In the genomic region with DNA sequence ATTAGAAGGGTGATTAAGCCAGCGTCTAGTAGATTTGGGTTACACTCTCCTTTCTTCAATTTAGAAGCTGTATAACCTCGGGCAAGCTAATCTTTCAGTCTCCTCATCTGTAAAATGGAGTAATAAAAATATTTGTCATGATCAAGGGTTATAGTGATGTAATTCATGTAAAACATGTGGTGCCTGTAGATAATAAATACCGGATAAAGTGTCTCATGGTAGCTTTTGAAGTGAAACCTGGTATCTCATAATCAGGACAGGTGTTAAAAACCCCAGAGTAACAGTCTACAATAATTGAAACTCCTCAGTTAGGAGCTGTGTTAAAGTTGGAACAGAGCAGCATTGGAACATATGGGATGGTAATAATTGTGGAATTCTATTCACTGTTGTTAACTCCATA, we compare ENCODE assay signal across 9 cellular contexts. TPM values are rescaled to one million over a fixed set of nuclear protein-coding genes. Genes with fewer than 3 reads are reported as not detected.
DNase-seq lines count a peak whose midpoint lies in the region; ATAC-seq, FAIRE-seq and TF ChIP-seq lines count a peak whose summit lies in the region.
"Had no signal": no experiment of that assay in that cellular context is flagged by ENCODE, and none has a peak within 500 bp of the region (broad histone marks: within the 10 kb centered on the region; RNA-seq: fewer than 3 reads in every experiment).

No MANE protein-coding gene starts in this region.

- peaks cover 16% of the 10 kb centered on the region for H3K27me3 Mint-ChIP-seq in GM23338 (ENCODE audit: insufficient read depth, low read depth, poor library complexity)
- H3K27me3 Mint-ChIP-seq in activated CD8-positive, alpha-beta T cell treated with anti-CD3 and anti-CD28 coated beads, Interleukin-2, amount 10 ng/mL, durations not matched to agents 7 days and 5 days (ENCODE audit: low read depth): peaks cover 2% of the 10 kb centered on the region
- H3K27me3 Mint-ChIP-seq in natural killer cell treated with Interleukin-12 subunit alpha and Interleukin-12 subunit beta and Interleukin-15 and Interleukin-18, amount 100 ng/mL, for 72 hours: no peaks in the 10 kb centered on the region

- peaks cover 5% of the 10 kb centered on the region for H3K9me3 Mint-ChIP-seq in GM23338
- no peaks in the 10 kb centered on the region for H3K9me3 Mint-ChIP-seq in activated CD8-positive, alpha-beta T cell treated with anti-CD3 and anti-CD28 coated beads, Interleukin-2, amount 10 ng/mL, durations not matched to agents 7 days and 5 days (ENCODE audit: insufficient read depth)
- no peaks in the 10 kb centered on the region for H3K9me3 Mint-ChIP-seq in natural killer cell treated with Interleukin-12 subunit alpha and Interleukin-12 subunit beta and Interleukin-15 and Interleukin-18, amount 100 ng/mL, for 72 hours
- H3K9me3 Mint-ChIP-seq: HFFc6 had no signal

- FAIRE-seq in kidney (lab: Jason Lieb, UNC): no peak

- 0 out of 2 replicates have a peak overlapping the region, but pooled peaks have one; percentile 3 for H2AFZ ChIP-seq in GM23338

- H3K36me3 ChIP-seq in GM23338 (ENCODE audit: insufficient read depth) (no peaks in the 10 kb centered on the region), kidney (ENCODE audit: control insufficient read depth in 1 of 2, insufficient read depth in 2 of 2, low read length in 2 of 2) (no peaks in the 10 kb centered on the region)

- intact Hi-C loops in kidney (cut with DNase I): no loop called here

- H3K4me2 ChIP-seq in GM23338: peak overlapping the region; percentile 43; the same call in 1 of the 2 replicates
- H3K4me2 ChIP-seq: hepatocyte had no signal

- POLR2A ChIA-PET in activated CD8-positive, alpha-beta T cell treated with anti-CD3 and anti-CD28 coated beads, Interleukin-2, amount 10 ng/mL, durations not matched to agents 7 days and 5 days (lab: Charles Lee): interaction anchor here (1.1 to 3.9 kb wide), 4 partner anchors 12 to 139 kb away, joined by 3 to 20 read pairs (median 6); partner anchors contain the start of genes CCDC32 and RPUSD2

- H3K4me3 ChIP-seq in GM23338 (no peak overlapping the region), kidney (ENCODE audit: low read length in 2 of 2) (peak overlapping the region in 1 of 2 donors; percentile 77)

- no peak overlapping the region for H3K4me3 Mint-ChIP-seq in GM23338
- H3K4me3 Mint-ChIP-seq in activated CD8-positive, alpha-beta T cell treated with anti-CD3 and anti-CD28 coated beads, Interleukin-2, amount 10 ng/mL, durations not matched to agents 7 days and 5 days: peak overlapping the region; percentile 87
- peak overlapping the region; percentile 21 for H3K4me3 Mint-ChIP-seq in natural killer cell treated with Interleukin-12 subunit alpha and Interleukin-12 subunit beta and Interleukin-15 and Interleukin-18, amount 100 ng/mL, for 72 hours

- no peaks in the 10 kb centered on the region; the same call in 1 of the 2 replicates for H4K20me1 ChIP-seq in GM23338 (replicated peaks; ENCODE audit: insufficient read depth)

- peaks cover 7% of the 10 kb centered on the region; the same call in 1 of the 2 replicates for H3F3A ChIP-seq in GM23338 (replicated peaks; ENCODE audit: low read depth)

- H3K27ac ChIP-seq in GM23338 (ENCODE audit: low read depth) (no peak overlapping the region), kidney (ENCODE audit: low read depth in 2 of 2, low read length in 2 of 2) (no peak overlapping the region)

- H3K36me3 Mint-ChIP-seq in GM23338 (ENCODE audit: low read depth): peaks cover 3% of the 10 kb centered on the region; the same call in 1 of the 3 replicates
- H3K36me3 Mint-ChIP-seq in activated CD8-positive, alpha-beta T cell treated with anti-CD3 and anti-CD28 coated beads, Interleukin-2, amount 10 ng/mL, durations not matched to agents 7 days and 5 days (ENCODE audit: low read depth): peaks cover 16% of the 10 kb centered on the region
- H3K36me3 Mint-ChIP-seq in natural killer cell treated with Interleukin-12 subunit alpha and Interleukin-12 subunit beta and Interleukin-15 and Interleukin-18, amount 100 ng/mL, for 72 hours: no peaks in the 10 kb centered on the region

- no peaks in the 10 kb centered on the region for H3K9me2 ChIP-seq in GM23338 (ENCODE audit: insufficient read depth)

- TF ChIP-seq CTCF in GM23338 (conservative IDR thresholded peaks at IDR 0.05; ENCODE audit: low read depth in 2 of 2): no peak
- no peak for TF ChIP-seq CTCF in kidney (IDR thresholded peaks at IDR 0.05; ENCODE audit: borderline replicate concordance, extremely low read depth, insufficient read depth)

- peaks cover 17% of the 10 kb centered on the region for H3K4me1 ChIP-seq in GM23338 (ENCODE audit: insufficient read depth)
- H3K4me1 ChIP-seq in kidney (ENCODE audit: control insufficient read depth in 1 of 2, insufficient read depth in 1 of 2, low read depth in 1 of 2, low read length in 2 of 2): no peaks in the 10 kb centered on the region

- ATAC-seq in GM23338: no peak
- no peak for ATAC-seq in activated CD8-positive, alpha-beta T cell treated with anti-CD3 and anti-CD28 coated beads, Interleukin-2, amount 10 ng/mL, durations not matched to agents 7 days and 5 days
- no peak for ATAC-seq in natural killer cell treated with Interleukin-12 subunit alpha and Interleukin-12 subunit beta and Interleukin-15 and Interleukin-18, amount 100 ng/mL, for 72 hours
- ATAC-seq in GM19455 (IDR thresholded peaks at IDR 0.05; ENCODE audit: unreplicated experiment): no peak
- ATAC-seq in GM19023 (IDR thresholded peaks at IDR 0.05; ENCODE audit: unreplicated experiment): no peak

- H3K27ac Mint-ChIP-seq in GM23338: no peak overlapping the region
- H3K27ac Mint-ChIP-seq in activated CD8-positive, alpha-beta T cell treated with anti-CD3 and anti-CD28 coated beads, Interleukin-2, amount 10 ng/mL, durations not matched to agents 7 days and 5 days: peak overlapping the region; percentile 31
- peak overlapping the region; percentile 97 to 98 for H3K27ac Mint-ChIP-seq in natural killer cell treated with Interleukin-12 subunit alpha and Interleukin-12 subunit beta and Interleukin-15 and Interleukin-18, amount 100 ng/mL, for 72 hours

- H3K9me3 ChIP-seq in kidney (ENCODE audit: control insufficient read depth in 1 of 2, low read length in 2 of 2): no peaks in the 10 kb centered on the region

- CTCF ChIA-PET in activated CD8-positive, alpha-beta T cell treated with anti-CD3 and anti-CD28 coated beads, Interleukin-2, amount 10 ng/mL, durations not matched to agents 7 days and 5 days (lab: Charles Lee): interaction anchor here (0.6 to 1.1 kb wide), 2 partner anchors 24 to 244 kb away, joined by 3 to 5 read pairs; partner anchors contain the start of gene RPUSD2

- H3K9ac ChIP-seq in kidney (ENCODE audit: low read length in 2 of 2): no peak overlapping the region

- DNase-seq in CD1c-positive myeloid dendritic cell (ENCODE audit: extremely low spot score): peak; percentile 12
- no peak for DNase-seq in GM23338 (ENCODE audit: low spot score)
- no peak for DNase-seq in activated CD8-positive, alpha-beta T cell treated with anti-CD3 and anti-CD28 coated beads, Interleukin-2, amount 10 ng/mL, durations not matched to agents 7 days and 5 days
- DNase-seq in natural killer cell treated with Interleukin-12 subunit alpha and Interleukin-12 subunit beta and Interleukin-15 and Interleukin-18, amount 100 ng/mL, for 72 hours (ENCODE audit: low spot score): no peak
- DNase-seq in kidney: no peak

- peaks cover 32% of the 10 kb centered on the region for H3K79me2 ChIP-seq in GM23338 (replicated peaks; ENCODE audit: insufficient read depth)

- H3K27me3 ChIP-seq in GM23338 (ENCODE audit: insufficient read depth): no peaks in the 10 kb centered on the region
- H3K27me3 ChIP-seq: hepatocyte had no signal

- peaks cover 24% of the 10 kb centered on the region for H3K4me1 Mint-ChIP-seq in GM23338
- peaks cover 50% of the 10 kb centered on the region for H3K4me1 Mint-ChIP-seq in activated CD8-positive, alpha-beta T cell treated with anti-CD3 and anti-CD28 coated beads, Interleukin-2, amount 10 ng/mL, durations not matched to agents 7 days and 5 days (ENCODE audit: low read depth)
- H3K4me1 Mint-ChIP-seq in natural killer cell treated with Interleukin-12 subunit alpha and Interleukin-12 subunit beta and Interleukin-15 and Interleukin-18, amount 100 ng/mL, for 72 hours (ENCODE audit: low read depth in 2 of 2): peaks cover 28 to 29% of the 10 kb centered on the region in 2 donors

TF ChIP-seq in GM23338, 12 proteins besides CTCF, POLR2A, EP300 and RAD21:
- TF ChIP-seq POLR2AphosphoS5 (IDR thresholded peaks at IDR 0.05; ENCODE audit: low read depth) (no peak), JUNB (IDR thresholded peaks at IDR 0.05; ENCODE audit: unreplicated experiment) (no peak), CREB1 (CRISPR knock-in tag; IDR thresholded peaks at IDR 0.05; ENCODE audit: low read depth) (no peak)

RNA-seq across cellular contexts. Expression of gene KNL1, which starts 0.9 kb away (rescaled TPM):
- 43.2 and 46.2 TPM in 2 replicates for total RNA-seq in GM23338 (2014; rRNA removed; shearing (Covaris generic))
- polyA plus RNA-seq in GM23338 (2016; fragmentation: Nextera tagmentation; extraction: Ambion mirVana): 16.7 and 18.5 TPM in 2 replicates
- total RNA-seq in activated CD8-positive, alpha-beta T cell treated with anti-CD3 and anti-CD28 coated beads, Interleukin-2, amount 10 ng/mL, durations not matched to agents 7 days and 5 days: 10 to 100 TPM; 61.4 to 65.4 TPM
- total RNA-seq in natural killer cell treated with Interleukin-12 subunit alpha and Interleukin-12 subunit beta and Interleukin-15 and Interleukin-18, amount 100 ng/mL, for 72 hours: 10 to 100 TPM; 20.1 to 48.6 TPM
- 1.1 TPM for total RNA-seq in kidney
- polyA plus RNA-seq in kidney (ENCODE audit: insufficient read depth, low read depth, low replicate concordance): 2.5 TPM

RNA-seq across cellular contexts. Expression of gene RPUSD2, which starts 24.0 kb away (rescaled TPM):
- total RNA-seq in GM23338 (2014; rRNA removed; shearing (Covaris generic)): 23.3 and 25.5 TPM in 2 replicates
- polyA plus RNA-seq in GM23338 (2016; fragmentation: Nextera tagmentation; extraction: Ambion mirVana): 21.2 and 22.0 TPM in 2 replicates
- 10 to 100 TPM; 14.1 to 15.6 TPM for total RNA-seq in activated CD8-positive, alpha-beta T cell treated with anti-CD3 and anti-CD28 coated beads, Interleukin-2, amount 10 ng/mL, durations not matched to agents 7 days and 5 days
- 10 to 100 TPM; 14.3 to 19.0 TPM for total RNA-seq in natural killer cell treated with Interleukin-12 subunit alpha and Interleukin-12 subunit beta and Interleukin-15 and Interleukin-18, amount 100 ng/mL, for 72 hours
- 9.8 TPM for total RNA-seq in kidney
- polyA plus RNA-seq in kidney (ENCODE audit: insufficient read depth, low read depth, low replicate concordance): 12.7 TPM

RNA-seq across cellular contexts. Expression of gene CCDC32, which starts 28.3 kb away (rescaled TPM):
- 15.4 and 16.9 TPM in 2 replicates for total RNA-seq in GM23338 (2014; rRNA removed; shearing (Covaris generic))
- 12.2 and 13.8 TPM in 2 replicates for polyA plus RNA-seq in GM23338 (2016; fragmentation: Nextera tagmentation; extraction: Ambion mirVana)
- 10 to 100 TPM; 24.7 to 27.0 TPM for total RNA-seq in activated CD8-positive, alpha-beta T cell treated with anti-CD3 and anti-CD28 coated beads, Interleukin-2, amount 10 ng/mL, durations not matched to agents 7 days and 5 days
- total RNA-seq in natural killer cell treated with Interleukin-12 subunit alpha and Interleukin-12 subunit beta and Interleukin-15 and Interleukin-18, amount 100 ng/mL, for 72 hours: 10 to 100 TPM; 49.0 to 52.5 TPM
- total RNA-seq in kidney: 34.4 TPM
- polyA plus RNA-seq in kidney (ENCODE audit: insufficient read depth, low read depth, low replicate concordance): 35.9 TPM

Comparison
In these comparisons a context has a peak if more than half of its experiments do, and no peak if none do; other contexts are left out.
1. RNA of gene KNL1, which starts 0.9 kb away (total RNA-seq): 61.4 to 65.4 TPM in activated CD8-positive, alpha-beta T cell treated with anti-CD3 and anti-CD28 coated beads, Interleukin-2, amount 10 ng/mL, durations not matched to agents 7 days and 5 days, 20.1 to 48.6 TPM in natural killer cell treated with Interleukin-12 subunit alpha and Interleukin-12 subunit beta and Interleukin-15 and Interleukin-18, amount 100 ng/mL, for 72 hours and 43.2 to 46.2 TPM in GM23338; 1.1 TPM in kidney (single experiment); every median in the first group is over 10 times any median in the second.